2 cellular contexts compared by ENCODE assay signal in the genomic region with DNA sequence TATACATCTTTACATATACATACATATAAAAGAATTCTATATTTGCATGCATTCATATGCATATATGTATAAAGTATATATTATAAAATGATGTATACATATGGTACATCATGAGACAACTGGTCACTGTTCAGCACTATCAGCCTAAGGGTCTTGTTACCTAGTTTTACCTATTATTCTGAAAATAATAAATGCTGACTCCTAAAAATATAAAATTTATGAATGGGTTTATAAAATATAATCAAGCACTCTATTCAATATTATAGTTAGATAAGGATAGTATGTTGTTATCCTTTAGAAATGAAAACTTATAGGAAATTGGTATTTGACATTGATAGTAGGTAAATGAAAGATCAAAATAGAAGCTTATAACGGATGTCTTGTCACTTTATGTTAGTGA.
TF ChIP-seq lines count a peak whose summit lies in the region.

No MANE protein-coding gene starts in this region.

TF ChIP-seq in IMR-90, 13 proteins besides CTCF, POLR2A, EP300 and RAD21 (continued from another document):
- TF ChIP-seq, protein P1, sequence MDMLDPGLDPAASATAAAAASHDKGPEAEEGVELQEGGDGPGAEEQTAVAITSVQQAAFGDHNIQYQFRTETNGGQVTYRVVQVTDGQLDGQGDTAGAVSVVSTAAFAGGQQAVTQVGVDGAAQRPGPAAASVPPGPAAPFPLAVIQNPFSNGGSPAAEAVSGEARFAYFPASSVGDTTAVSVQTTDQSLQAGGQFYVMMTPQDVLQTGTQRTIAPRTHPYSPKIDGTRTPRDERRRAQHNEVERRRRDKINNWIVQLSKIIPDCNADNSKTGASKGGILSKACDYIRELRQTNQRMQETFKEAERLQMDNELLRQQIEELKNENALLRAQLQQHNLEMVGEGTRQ (IDR thresholded peaks at IDR 0.05; ENCODE audit: low read depth, low read length), result no peak
- no peak for TF ChIP-seq NFE2L2 (IDR thresholded peaks at IDR 0.05; ENCODE audit: low read depth, low read length)

TF ChIP-seq in K562, 482 proteins besides CTCF, POLR2A, EP300 and RAD21:
- TF ChIP-seq, protein P2, sequence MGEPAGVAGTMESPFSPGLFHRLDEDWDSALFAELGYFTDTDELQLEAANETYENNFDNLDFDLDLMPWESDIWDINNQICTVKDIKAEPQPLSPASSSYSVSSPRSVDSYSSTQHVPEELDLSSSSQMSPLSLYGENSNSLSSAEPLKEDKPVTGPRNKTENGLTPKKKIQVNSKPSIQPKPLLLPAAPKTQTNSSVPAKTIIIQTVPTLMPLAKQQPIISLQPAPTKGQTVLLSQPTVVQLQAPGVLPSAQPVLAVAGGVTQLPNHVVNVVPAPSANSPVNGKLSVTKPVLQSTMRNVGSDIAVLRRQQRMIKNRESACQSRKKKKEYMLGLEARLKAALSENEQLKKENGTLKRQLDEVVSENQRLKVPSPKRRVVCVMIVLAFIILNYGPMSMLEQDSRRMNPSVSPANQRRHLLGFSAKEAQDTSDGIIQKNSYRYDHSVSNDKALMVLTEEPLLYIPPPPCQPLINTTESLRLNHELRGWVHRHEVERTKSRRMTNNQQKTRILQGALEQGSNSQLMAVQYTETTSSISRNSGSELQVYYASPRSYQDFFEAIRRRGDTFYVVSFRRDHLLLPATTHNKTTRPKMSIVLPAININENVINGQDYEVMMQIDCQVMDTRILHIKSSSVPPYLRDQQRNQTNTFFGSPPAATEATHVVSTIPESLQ (CRISPR knock-in tag; IDR thresholded peaks at IDR 0.05), result no peak
- TF ChIP-seq MAFG (tag; conservative IDR thresholded peaks at IDR 0.05), result peak; percentile 22; the same call in 1 of the 2 replicates
- TF ChIP-seq, protein P3, sequence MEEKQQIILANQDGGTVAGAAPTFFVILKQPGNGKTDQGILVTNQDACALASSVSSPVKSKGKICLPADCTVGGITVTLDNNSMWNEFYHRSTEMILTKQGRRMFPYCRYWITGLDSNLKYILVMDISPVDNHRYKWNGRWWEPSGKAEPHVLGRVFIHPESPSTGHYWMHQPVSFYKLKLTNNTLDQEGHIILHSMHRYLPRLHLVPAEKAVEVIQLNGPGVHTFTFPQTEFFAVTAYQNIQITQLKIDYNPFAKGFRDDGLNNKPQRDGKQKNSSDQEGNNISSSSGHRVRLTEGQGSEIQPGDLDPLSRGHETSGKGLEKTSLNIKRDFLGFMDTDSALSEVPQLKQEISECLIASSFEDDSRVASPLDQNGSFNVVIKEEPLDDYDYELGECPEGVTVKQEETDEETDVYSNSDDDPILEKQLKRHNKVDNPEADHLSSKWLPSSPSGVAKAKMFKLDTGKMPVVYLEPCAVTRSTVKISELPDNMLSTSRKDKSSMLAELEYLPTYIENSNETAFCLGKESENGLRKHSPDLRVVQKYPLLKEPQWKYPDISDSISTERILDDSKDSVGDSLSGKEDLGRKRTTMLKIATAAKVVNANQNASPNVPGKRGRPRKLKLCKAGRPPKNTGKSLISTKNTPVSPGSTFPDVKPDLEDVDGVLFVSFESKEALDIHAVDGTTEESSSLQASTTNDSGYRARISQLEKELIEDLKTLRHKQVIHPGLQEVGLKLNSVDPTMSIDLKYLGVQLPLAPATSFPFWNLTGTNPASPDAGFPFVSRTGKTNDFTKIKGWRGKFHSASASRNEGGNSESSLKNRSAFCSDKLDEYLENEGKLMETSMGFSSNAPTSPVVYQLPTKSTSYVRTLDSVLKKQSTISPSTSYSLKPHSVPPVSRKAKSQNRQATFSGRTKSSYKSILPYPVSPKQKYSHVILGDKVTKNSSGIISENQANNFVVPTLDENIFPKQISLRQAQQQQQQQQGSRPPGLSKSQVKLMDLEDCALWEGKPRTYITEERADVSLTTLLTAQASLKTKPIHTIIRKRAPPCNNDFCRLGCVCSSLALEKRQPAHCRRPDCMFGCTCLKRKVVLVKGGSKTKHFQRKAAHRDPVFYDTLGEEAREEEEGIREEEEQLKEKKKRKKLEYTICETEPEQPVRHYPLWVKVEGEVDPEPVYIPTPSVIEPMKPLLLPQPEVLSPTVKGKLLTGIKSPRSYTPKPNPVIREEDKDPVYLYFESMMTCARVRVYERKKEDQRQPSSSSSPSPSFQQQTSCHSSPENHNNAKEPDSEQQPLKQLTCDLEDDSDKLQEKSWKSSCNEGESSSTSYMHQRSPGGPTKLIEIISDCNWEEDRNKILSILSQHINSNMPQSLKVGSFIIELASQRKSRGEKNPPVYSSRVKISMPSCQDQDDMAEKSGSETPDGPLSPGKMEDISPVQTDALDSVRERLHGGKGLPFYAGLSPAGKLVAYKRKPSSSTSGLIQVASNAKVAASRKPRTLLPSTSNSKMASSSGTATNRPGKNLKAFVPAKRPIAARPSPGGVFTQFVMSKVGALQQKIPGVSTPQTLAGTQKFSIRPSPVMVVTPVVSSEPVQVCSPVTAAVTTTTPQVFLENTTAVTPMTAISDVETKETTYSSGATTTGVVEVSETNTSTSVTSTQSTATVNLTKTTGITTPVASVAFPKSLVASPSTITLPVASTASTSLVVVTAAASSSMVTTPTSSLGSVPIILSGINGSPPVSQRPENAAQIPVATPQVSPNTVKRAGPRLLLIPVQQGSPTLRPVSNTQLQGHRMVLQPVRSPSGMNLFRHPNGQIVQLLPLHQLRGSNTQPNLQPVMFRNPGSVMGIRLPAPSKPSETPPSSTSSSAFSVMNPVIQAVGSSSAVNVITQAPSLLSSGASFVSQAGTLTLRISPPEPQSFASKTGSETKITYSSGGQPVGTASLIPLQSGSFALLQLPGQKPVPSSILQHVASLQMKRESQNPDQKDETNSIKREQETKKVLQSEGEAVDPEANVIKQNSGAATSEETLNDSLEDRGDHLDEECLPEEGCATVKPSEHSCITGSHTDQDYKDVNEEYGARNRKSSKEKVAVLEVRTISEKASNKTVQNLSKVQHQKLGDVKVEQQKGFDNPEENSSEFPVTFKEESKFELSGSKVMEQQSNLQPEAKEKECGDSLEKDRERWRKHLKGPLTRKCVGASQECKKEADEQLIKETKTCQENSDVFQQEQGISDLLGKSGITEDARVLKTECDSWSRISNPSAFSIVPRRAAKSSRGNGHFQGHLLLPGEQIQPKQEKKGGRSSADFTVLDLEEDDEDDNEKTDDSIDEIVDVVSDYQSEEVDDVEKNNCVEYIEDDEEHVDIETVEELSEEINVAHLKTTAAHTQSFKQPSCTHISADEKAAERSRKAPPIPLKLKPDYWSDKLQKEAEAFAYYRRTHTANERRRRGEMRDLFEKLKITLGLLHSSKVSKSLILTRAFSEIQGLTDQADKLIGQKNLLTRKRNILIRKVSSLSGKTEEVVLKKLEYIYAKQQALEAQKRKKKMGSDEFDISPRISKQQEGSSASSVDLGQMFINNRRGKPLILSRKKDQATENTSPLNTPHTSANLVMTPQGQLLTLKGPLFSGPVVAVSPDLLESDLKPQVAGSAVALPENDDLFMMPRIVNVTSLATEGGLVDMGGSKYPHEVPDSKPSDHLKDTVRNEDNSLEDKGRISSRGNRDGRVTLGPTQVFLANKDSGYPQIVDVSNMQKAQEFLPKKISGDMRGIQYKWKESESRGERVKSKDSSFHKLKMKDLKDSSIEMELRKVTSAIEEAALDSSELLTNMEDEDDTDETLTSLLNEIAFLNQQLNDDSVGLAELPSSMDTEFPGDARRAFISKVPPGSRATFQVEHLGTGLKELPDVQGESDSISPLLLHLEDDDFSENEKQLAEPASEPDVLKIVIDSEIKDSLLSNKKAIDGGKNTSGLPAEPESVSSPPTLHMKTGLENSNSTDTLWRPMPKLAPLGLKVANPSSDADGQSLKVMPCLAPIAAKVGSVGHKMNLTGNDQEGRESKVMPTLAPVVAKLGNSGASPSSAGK (IDR thresholded peaks at IDR 0.05), result no peak
- no peak for TF ChIP-seq CBFA2T2 (conservative IDR thresholded peaks at IDR 0.05)
- peak; percentile 64 for TF ChIP-seq ZNF316 (IDR thresholded peaks at IDR 0.05)
- TF ChIP-seq WHSC1 (IDR thresholded peaks at IDR 0.05; ENCODE audit: low read length), result no peak
- TF ChIP-seq RB1 (IDR thresholded peaks at IDR 0.05; ENCODE audit: low read depth), result no peak
- no peak for TF ChIP-seq MXI1 (IDR thresholded peaks at IDR 0.05; ENCODE audit: low read depth, low read length)
- no peak for TF ChIP-seq ZSCAN32 (CRISPR knock-in tag; IDR thresholded peaks at IDR 0.05)
- TF ChIP-seq NRF1 (conservative IDR thresholded peaks at IDR 0.05 in 1 of 2, IDR thresholded peaks at IDR 0.05 in 1 of 2), result no peak
- TF ChIP-seq, protein P4, sequence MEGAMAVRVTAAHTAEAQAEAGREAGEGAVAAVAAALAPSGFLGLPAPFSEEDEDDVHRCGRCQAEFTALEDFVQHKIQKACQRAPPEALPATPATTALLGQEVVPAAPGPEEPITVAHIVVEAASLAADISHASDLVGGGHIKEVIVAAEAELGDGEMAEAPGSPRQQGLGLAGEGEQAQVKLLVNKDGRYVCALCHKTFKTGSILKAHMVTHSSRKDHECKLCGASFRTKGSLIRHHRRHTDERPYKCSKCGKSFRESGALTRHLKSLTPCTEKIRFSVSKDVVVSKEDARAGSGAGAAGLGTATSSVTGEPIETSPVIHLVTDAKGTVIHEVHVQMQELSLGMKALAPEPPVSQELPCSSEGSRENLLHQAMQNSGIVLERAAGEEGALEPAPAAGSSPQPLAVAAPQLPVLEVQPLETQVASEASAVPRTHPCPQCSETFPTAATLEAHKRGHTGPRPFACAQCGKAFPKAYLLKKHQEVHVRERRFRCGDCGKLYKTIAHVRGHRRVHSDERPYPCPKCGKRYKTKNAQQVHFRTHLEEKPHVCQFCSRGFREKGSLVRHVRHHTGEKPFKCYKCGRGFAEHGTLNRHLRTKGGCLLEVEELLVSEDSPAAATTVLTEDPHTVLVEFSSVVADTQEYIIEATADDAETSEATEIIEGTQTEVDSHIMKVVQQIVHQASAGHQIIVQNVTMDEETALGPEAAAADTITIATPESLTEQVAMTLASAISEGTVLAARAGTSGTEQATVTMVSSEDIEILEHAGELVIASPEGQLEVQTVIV (CRISPR knock-in tag; IDR thresholded peaks at IDR 0.05; ENCODE audit: borderline replicate concordance), result no peak
- TF ChIP-seq, protein P5, sequence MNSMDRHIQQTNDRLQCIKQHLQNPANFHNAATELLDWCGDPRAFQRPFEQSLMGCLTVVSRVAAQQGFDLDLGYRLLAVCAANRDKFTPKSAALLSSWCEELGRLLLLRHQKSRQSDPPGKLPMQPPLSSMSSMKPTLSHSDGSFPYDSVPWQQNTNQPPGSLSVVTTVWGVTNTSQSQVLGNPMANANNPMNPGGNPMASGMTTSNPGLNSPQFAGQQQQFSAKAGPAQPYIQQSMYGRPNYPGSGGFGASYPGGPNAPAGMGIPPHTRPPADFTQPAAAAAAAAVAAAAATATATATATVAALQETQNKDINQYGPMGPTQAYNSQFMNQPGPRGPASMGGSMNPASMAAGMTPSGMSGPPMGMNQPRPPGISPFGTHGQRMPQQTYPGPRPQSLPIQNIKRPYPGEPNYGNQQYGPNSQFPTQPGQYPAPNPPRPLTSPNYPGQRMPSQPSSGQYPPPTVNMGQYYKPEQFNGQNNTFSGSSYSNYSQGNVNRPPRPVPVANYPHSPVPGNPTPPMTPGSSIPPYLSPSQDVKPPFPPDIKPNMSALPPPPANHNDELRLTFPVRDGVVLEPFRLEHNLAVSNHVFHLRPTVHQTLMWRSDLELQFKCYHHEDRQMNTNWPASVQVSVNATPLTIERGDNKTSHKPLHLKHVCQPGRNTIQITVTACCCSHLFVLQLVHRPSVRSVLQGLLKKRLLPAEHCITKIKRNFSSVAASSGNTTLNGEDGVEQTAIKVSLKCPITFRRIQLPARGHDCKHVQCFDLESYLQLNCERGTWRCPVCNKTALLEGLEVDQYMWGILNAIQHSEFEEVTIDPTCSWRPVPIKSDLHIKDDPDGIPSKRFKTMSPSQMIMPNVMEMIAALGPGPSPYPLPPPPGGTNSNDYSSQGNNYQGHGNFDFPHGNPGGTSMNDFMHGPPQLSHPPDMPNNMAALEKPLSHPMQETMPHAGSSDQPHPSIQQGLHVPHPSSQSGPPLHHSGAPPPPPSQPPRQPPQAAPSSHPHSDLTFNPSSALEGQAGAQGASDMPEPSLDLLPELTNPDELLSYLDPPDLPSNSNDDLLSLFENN (IDR thresholded peaks at IDR 0.05; ENCODE audit: low read depth in 2 of 2, low read length in 2 of 2), result no peak
- no peak for TF ChIP-seq HNRNPLL (IDR thresholded peaks at IDR 0.05; ENCODE audit: low read depth, low read length, poor library complexity, severe bottlenecking)
- TF ChIP-seq, protein P6, sequence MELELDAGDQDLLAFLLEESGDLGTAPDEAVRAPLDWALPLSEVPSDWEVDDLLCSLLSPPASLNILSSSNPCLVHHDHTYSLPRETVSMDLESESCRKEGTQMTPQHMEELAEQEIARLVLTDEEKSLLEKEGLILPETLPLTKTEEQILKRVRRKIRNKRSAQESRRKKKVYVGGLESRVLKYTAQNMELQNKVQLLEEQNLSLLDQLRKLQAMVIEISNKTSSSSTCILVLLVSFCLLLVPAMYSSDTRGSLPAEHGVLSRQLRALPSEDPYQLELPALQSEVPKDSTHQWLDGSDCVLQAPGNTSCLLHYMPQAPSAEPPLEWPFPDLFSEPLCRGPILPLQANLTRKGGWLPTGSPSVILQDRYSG (tag; conservative IDR thresholded peaks at IDR 0.05; ENCODE audit: low read depth), result no peak
- peak; percentile 18; the same call in 1 of the 2 replicates for TF ChIP-seq MAFK (IDR thresholded peaks at IDR 0.05; ENCODE audit: low read length)
